In genomic region chr11:84922212-84922805, GRCh38 we compare ENCODE assay signal across 14 cellular contexts.
DNase-seq lines count a peak whose midpoint lies in the region; ATAC-seq and TF ChIP-seq lines count a peak whose summit lies in the region.
"Had no signal": no experiment of that assay in that cellular context is flagged by ENCODE, and none has a peak within 500 bp of the region (broad histone marks: within the 10 kb centered on the region; RNA-seq: fewer than 3 reads in every experiment).

No MANE protein-coding gene starts in this region.

- H3K36me3 ChIP-seq in Caco-2 (ENCODE audit: control insufficient read depth, insufficient read depth, low read length) (no peaks in the 10 kb centered on the region), right atrium auricular region (no peaks in the 10 kb centered on the region)
- H3K36me3 ChIP-seq: left lung, vagina had no signal

- H3K36me3 Mint-ChIP-seq in Caco-2 (ENCODE audit: insufficient read depth, unreplicated experiment) (no peaks in the 10 kb centered on the region), activated B cell treated with CpG ODN at 0.5 μM for 24 hours (ENCODE audit: low read depth) (no peaks in the 10 kb centered on the region), progenitor cell of endocrine pancreas (ENCODE audit: insufficient read depth) (no peaks in the 10 kb centered on the region)

- 0 out of 2 replicates have a peak, but pooled peaks cover 1% of the 10 kb centered on the region for H3K27me3 ChIP-seq in Caco-2 (replicated peaks; ENCODE audit: control insufficient read depth, insufficient read depth, low read length)
- H3K27me3 ChIP-seq in right atrium auricular region = no peaks in the 10 kb centered on the region
- H3K27me3 ChIP-seq: left lung, vagina had no signal

- POLR2A ChIA-PET in Caco-2 (lab: Charles Lee) = no interaction called here
- POLR2A ChIA-PET in activated B cell treated with CpG ODN at 0.5 μM for 24 hours (lab: Charles Lee) = no interaction called here

- H3K9me3 Mint-ChIP-seq in Caco-2 (ENCODE audit: unreplicated experiment) (no peaks in the 10 kb centered on the region), activated B cell treated with CpG ODN at 0.5 μM for 24 hours (peaks cover 2% of the 10 kb centered on the region), progenitor cell of endocrine pancreas (ENCODE audit: low read depth) (no peaks in the 10 kb centered on the region)

- H3K4me1 Mint-ChIP-seq in Caco-2 (ENCODE audit: low read depth, unreplicated experiment) = peaks cover 7% of the 10 kb centered on the region
- H3K4me1 Mint-ChIP-seq in activated B cell treated with CpG ODN at 0.5 μM for 24 hours = peaks cover 13% of the 10 kb centered on the region
- peaks cover 5% of the 10 kb centered on the region for H3K4me1 Mint-ChIP-seq in progenitor cell of endocrine pancreas (ENCODE audit: low read depth)

- CTCF ChIA-PET in Caco-2 (lab: Charles Lee) (no interaction called here), activated B cell treated with CpG ODN at 0.5 μM for 24 hours (lab: Charles Lee) (no interaction called here)

- H3K27me3 Mint-ChIP-seq in Caco-2 (ENCODE audit: insufficient read depth, unreplicated experiment) (peaks cover 12% of the 10 kb centered on the region), activated B cell treated with CpG ODN at 0.5 μM for 24 hours (peaks cover 7% of the 10 kb centered on the region), progenitor cell of endocrine pancreas (peaks cover 16% of the 10 kb centered on the region)

- H3K9me3 ChIP-seq in Caco-2 (no peaks in the 10 kb centered on the region), right atrium auricular region (no peaks in the 10 kb centered on the region)
- H3K9me3 ChIP-seq: left lung, vagina had no signal

- no peaks in the 10 kb centered on the region for H3K4me1 ChIP-seq in Caco-2
- peaks cover 0 to 21% of the 10 kb centered on the region in 2 donors for H3K4me1 ChIP-seq in right atrium auricular region
- H3K4me1 ChIP-seq: left lung had no signal

- no TSS peak for BruUV-seq in Caco-2 (replicated peaks; lab: Mats Ljungman, UMichigan)

- peak overlapping the region; percentile 59 for H3K4me3 Mint-ChIP-seq in Caco-2 (ENCODE audit: unreplicated experiment)
- peak overlapping the region; percentile 56 for H3K4me3 Mint-ChIP-seq in activated B cell treated with CpG ODN at 0.5 μM for 24 hours
- H3K4me3 Mint-ChIP-seq in progenitor cell of endocrine pancreas (ENCODE audit: low read depth) = peak overlapping the region; percentile 48

- TF ChIP-seq CTCF in Caco-2 (IDR thresholded peaks at IDR 0.05; ENCODE audit: insufficient read depth in 1 of 2, low read depth in 1 of 2, low read length in 1 of 2, severe bottlenecking in 1 of 2, unreplicated experiment in 1 of 2) (no peak), activated B cell treated with CpG ODN at 0.5 μM for 24 hours (IDR thresholded peaks at IDR 0.05) (no peak), right atrium auricular region (IDR thresholded peaks at IDR 0.05) (no peak), progenitor cell of endocrine pancreas (IDR thresholded peaks at IDR 0.05; ENCODE audit: unreplicated experiment) (no peak), foreskin fibroblast (IDR thresholded peaks at IDR 0.05; ENCODE audit: low read depth, low read length) (no peak)

- intact Hi-C loops in Caco-2 (cut with micrococcal nuclease; ENCODE audit: unreplicated experiment) = no loop called here
- intact Hi-C loops in activated B cell treated with CpG ODN at 0.5 μM for 24 hours (cut with micrococcal nuclease) = no loop called here

- no peak for ATAC-seq in activated B cell treated with CpG ODN at 0.5 μM for 24 hours (ENCODE audit: low read depth)
- ATAC-seq: left lung had no signal

- no peak overlapping the region for H3K27ac Mint-ChIP-seq in Caco-2 (ENCODE audit: unreplicated experiment)
- H3K27ac Mint-ChIP-seq in activated B cell treated with CpG ODN at 0.5 μM for 24 hours = no peak overlapping the region
- H3K27ac Mint-ChIP-seq in progenitor cell of endocrine pancreas = no peak overlapping the region

- no peak overlapping the region for H3K4me3 ChIP-seq in Caco-2 (ENCODE audit: low read depth, low read length)
- peak overlapping the region; percentile 21 to 40 for H3K4me3 ChIP-seq in right atrium auricular region
- H3K4me3 ChIP-seq in foreskin fibroblast (ENCODE audit: low read depth in 1 of 2, low read length in 2 of 2) = no peak overlapping the region
- H3K4me3 ChIP-seq: left lung, vagina had no signal

- DNase-seq in Caco-2 (no peak), activated B cell treated with CpG ODN at 0.5 μM for 24 hours (no peak), right atrium auricular region (ENCODE audit: low spot score) (no peak), progenitor cell of endocrine pancreas (ENCODE audit: low spot score, unreplicated experiment) (no peak), NCI-H1105 (lab: John Stamatoyannopoulos, UW) (no peak), foreskin fibroblast (no peak)
- no peak for DNase-seq in activated CD4-positive, CD25-positive, alpha-beta regulatory T cell (lab: John Stamatoyannopoulos, UW)
- no peak for DNase-seq in effector CD4-positive, alpha-beta T cell
- DNase-seq: dermis blood vessel endothelial cell; left lung; NCI-H1930; stimulated activated CD8-positive, alpha-beta memory T cell treated with anti-CD3 and anti-CD28 coated beads, Interleukin-4, amount 100 ng/mL, for 48 hours had no signal

- H3K27ac ChIP-seq in right atrium auricular region = peak overlapping the region in 1 of 2 donors; percentile 41
- H3K27ac ChIP-seq: HL-60, left lung, vagina had no signal

Comparison
In these comparisons a context has a peak if more than half of its experiments do, and no peak if none do; other contexts are left out.
1. H3K4me3 ChIP-seq: peak in right atrium auricular region (2 of 2); none in Caco-2 (single experiment) and foreskin fibroblast (0 of 2).
2. Peak in every context shown above with its lines, with median percentiles within 50 percentile points of each other: H3K4me3 Mint-ChIP-seq.